ENCODE assay signal across 19 cellular contexts in the genomic region with DNA sequence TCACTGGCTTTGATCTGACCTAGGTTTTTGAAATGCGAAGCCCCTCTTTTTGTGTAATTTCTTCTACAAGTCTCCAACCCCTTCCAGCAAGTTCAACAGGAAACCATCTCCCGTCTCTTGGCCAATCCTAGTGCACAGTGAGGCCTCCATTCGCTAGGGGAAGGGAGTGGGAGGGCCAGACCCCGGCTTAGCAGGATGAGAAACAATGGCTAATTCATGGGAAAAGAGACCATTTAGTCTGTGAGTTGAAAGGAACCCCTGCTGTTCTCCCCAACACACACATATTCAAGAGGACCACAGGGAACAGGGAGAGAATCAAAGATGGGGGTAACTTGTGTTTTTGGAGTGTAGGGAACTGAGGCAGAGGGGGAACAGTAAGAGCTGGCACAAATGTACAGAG.
DNase-seq lines count a peak whose midpoint lies in the region; ATAC-seq and TF ChIP-seq lines count a peak whose summit lies in the region.
"Had no signal": no experiment of that assay in that cellular context is flagged by ENCODE, and none has a peak within 500 bp of the region (broad histone marks: within the 10 kb centered on the region; RNA-seq: fewer than 3 reads in every experiment).

No MANE protein-coding gene starts in this region.

- POLR2A ChIA-PET in SK-N-SH (lab: Yijun Ruan, JAX), result no interaction called here
- POLR2A ChIA-PET in WTC11 (lab: Charles Lee), result no interaction called here

- peaks cover 47% of the 10 kb centered on the region for H3K4me1 Mint-ChIP-seq in WTC11
- H3K4me1 Mint-ChIP-seq: mesothelial cell of epicardium had no signal

- H3K9ac ChIP-seq in SK-N-SH (no peak overlapping the region), skeletal muscle tissue (ENCODE audit: low read depth in 1 of 3, low read length in 3 of 3) (no peak overlapping the region)
- H3K9ac ChIP-seq: BLaER1 had no signal

- H3K27ac ChIP-seq in SK-N-SH (ENCODE audit: low read depth in 2 of 2, low read length in 1 of 2), result no peak overlapping the region
- H3K27ac ChIP-seq in skeletal muscle tissue (ENCODE audit: low read depth, low read length), result peak overlapping the region; percentile 88
- H3K27ac ChIP-seq: adrenal gland, BLaER1, stomach, upper lobe of right lung, VCaP had no signal

- no peak overlapping the region for H3K4me3 ChIP-seq in SK-N-SH (ENCODE audit: low read depth in 2 of 2, low read length in 1 of 2)
- H3K4me3 ChIP-seq in skeletal muscle tissue (ENCODE audit: low read length in 3 of 3), result no peak overlapping the region
- H3K4me3 ChIP-seq: adrenal gland, BLaER1, stomach, upper lobe of right lung had no signal

- WGBS in SK-N-SH (ENCODE audit: low lambda C conversion rate), result 97% methylated on average over 4 of the region's 4 CpGs

- no peak for TF ChIP-seq RAD21 in SK-N-SH (IDR thresholded peaks at IDR 0.05; ENCODE audit: low read length)

- ATAC-seq in SK-N-SH treated with all-trans-retinoic acid at 6 μM for 48 hours (no peak), WTC11 (peak; percentile 52)
- ATAC-seq: upper lobe of right lung had no signal

- TF ChIP-seq CTCF in SK-N-SH (IDR thresholded peaks at IDR 0.05) (no peak), WTC11 (IDR thresholded peaks at IDR 0.05) (no peak)

- peaks cover 13% of the 10 kb centered on the region for H3K9me3 Mint-ChIP-seq in WTC11
- H3K9me3 Mint-ChIP-seq: mesothelial cell of epicardium had no signal

- peaks cover 39% of the 10 kb centered on the region for H4K20me1 ChIP-seq in SK-N-SH (ENCODE audit: insufficient read depth)

- peaks cover 41% of the 10 kb centered on the region for H3K79me2 ChIP-seq in SK-N-SH (ENCODE audit: insufficient read depth)

- CTCF ChIA-PET in SK-N-SH (lab: Yijun Ruan, JAX) (interaction anchor here (1.5 kb wide), 1 partner anchor 13 kb away, joined by 4 read pairs; no protein-coding TSS in a partner anchor), WTC11 (lab: Charles Lee) (no interaction called here)

- H3K36me3 Mint-ChIP-seq in WTC11, result peaks cover 31% of the 10 kb centered on the region

- H3K4me2 ChIP-seq in SK-N-SH, result no peak overlapping the region
- H3K4me2 ChIP-seq: BLaER1 had no signal

- H3K27ac Mint-ChIP-seq in WTC11, result no peak overlapping the region
- H3K27ac Mint-ChIP-seq: mesothelial cell of epicardium had no signal

- no peaks in the 10 kb centered on the region for H3K9me2 ChIP-seq in SK-N-SH

- H3F3A ChIP-seq in SK-N-SH (replicated peaks; ENCODE audit: insufficient read depth), result peaks cover 45% of the 10 kb centered on the region

- H3K4me1 ChIP-seq in SK-N-SH (ENCODE audit: control insufficient read depth in 1 of 2, insufficient read depth in 2 of 2, low read depth in 1 of 2, low read length in 1 of 2) (peaks cover 3 to 4% of the 10 kb centered on the region in 2 experiments; a peak in 2 of 4 replicates), skeletal muscle tissue (ENCODE audit: control insufficient read depth in 3 of 3, insufficient read depth in 3 of 3, low read length in 3 of 3) (peaks cover 42 to 68% (median 66%) of the 10 kb centered on the region in 3 donors)
- H3K4me1 ChIP-seq: BLaER1 had no signal

- no peak for DNase-seq in SK-N-SH
- DNase-seq in WTC11 (ENCODE audit: low spot score), result no peak
- peak; percentile 41 for DNase-seq in iPS-NIHi7 (ENCODE audit: extremely low spot score)
- DNase-seq in stimulated activated CD4-positive, alpha-beta T cell treated with anti-CD3 and anti-CD28 coated beads, Interleukin-4, amount 100 ng/mL, for 1 hour, result no peak
- no peak for DNase-seq in NCI-H2081 (lab: John Stamatoyannopoulos, UW)
- DNase-seq in H4 (ENCODE audit: low spot score), result no peak
- DNase-seq: 8988T; activated effector memory CD4-positive, alpha-beta T cell treated with anti-CD3 and anti-CD28 coated beads, Interleukin-2, amount 50 U/mL, for 16 hours; adrenal gland; foreskin keratinocyte; SHP77 treated with DMSO at 0.1 percent for 48 hours; stimulated activated CD4-positive, alpha-beta T cell treated with anti-CD3 and anti-CD28 coated beads, Interleukin-4, amount 100 ng/mL, for 4 hours; stomach; upper lobe of right lung had no signal

- H3K4me3 Mint-ChIP-seq in WTC11, result no peak overlapping the region
- H3K4me3 Mint-ChIP-seq: mesothelial cell of epicardium had no signal

- H2AFZ ChIP-seq in SK-N-SH (ENCODE audit: low read depth), result no peak overlapping the region

- peaks cover 50 to 64% of the 10 kb centered on the region in 2 experiments for H3K36me3 ChIP-seq in SK-N-SH (replicated peaks in 1 of 2; ENCODE audit: control insufficient read depth in 1 of 2, insufficient read depth in 2 of 2, low read length in 1 of 2)
- H3K36me3 ChIP-seq in skeletal muscle tissue (ENCODE audit: control insufficient read depth in 3 of 3, insufficient read depth in 3 of 3, low read length in 3 of 3), result peaks cover 8 to 15% (median 9%) of the 10 kb centered on the region in 3 donors

- no peaks in the 10 kb centered on the region for H3K27me3 Mint-ChIP-seq in WTC11 (ENCODE audit: low read depth)

- TF ChIP-seq EP300 in SK-N-SH (IDR thresholded peaks at IDR 0.05; ENCODE audit: borderline replicate concordance in 1 of 2, low read depth in 1 of 2, low read length in 1 of 2), result no peak

- H3K9me3 ChIP-seq in SK-N-SH, result no peaks in the 10 kb centered on the region
- no peaks in the 10 kb centered on the region for H3K9me3 ChIP-seq in skeletal muscle tissue (ENCODE audit: control insufficient read depth in 3 of 3, low read length in 3 of 3)
- H3K9me3 ChIP-seq: adrenal gland, BLaER1, stomach, upper lobe of right lung had no signal

- no peaks in the 10 kb centered on the region for H3K27me3 ChIP-seq in SK-N-SH (ENCODE audit: insufficient read depth)
- H3K27me3 ChIP-seq in skeletal muscle tissue (ENCODE audit: control insufficient read depth in 3 of 3, insufficient read depth in 3 of 3, low read length in 3 of 3), result no peaks in the 10 kb centered on the region
- H3K27me3 ChIP-seq: adrenal gland, BLaER1, foreskin keratinocyte, stomach, upper lobe of right lung had no signal

TF ChIP-seq in SK-N-SH, 30 proteins besides CTCF, POLR2A, EP300 and RAD21:
- no peak for TF ChIP-seq MXI1 (IDR thresholded peaks at IDR 0.05; ENCODE audit: low read depth, low read length)
- no peak for TF ChIP-seq CHD2 (IDR thresholded peaks at IDR 0.05; ENCODE audit: low read length, partially characterized antibody)
- peak; percentile 15; the same call in 1 of the 2 replicates for TF ChIP-seq POLR2AphosphoS5 (IDR thresholded peaks at IDR 0.05; ENCODE audit: low read depth, low read length)
- TF ChIP-seq, protein P1, sequence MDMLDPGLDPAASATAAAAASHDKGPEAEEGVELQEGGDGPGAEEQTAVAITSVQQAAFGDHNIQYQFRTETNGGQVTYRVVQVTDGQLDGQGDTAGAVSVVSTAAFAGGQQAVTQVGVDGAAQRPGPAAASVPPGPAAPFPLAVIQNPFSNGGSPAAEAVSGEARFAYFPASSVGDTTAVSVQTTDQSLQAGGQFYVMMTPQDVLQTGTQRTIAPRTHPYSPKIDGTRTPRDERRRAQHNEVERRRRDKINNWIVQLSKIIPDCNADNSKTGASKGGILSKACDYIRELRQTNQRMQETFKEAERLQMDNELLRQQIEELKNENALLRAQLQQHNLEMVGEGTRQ (IDR thresholded peaks at IDR 0.05; ENCODE audit: borderline replicate concordance, low read depth, low read length), result no peak

TF ChIP-seq in SK-N-SH treated with all-trans-retinoic acid at 6 μM for 48 hours, 23 proteins besides CTCF, POLR2A, EP300 and RAD21:
- no peak for TF ChIP-seq ZNF8 (CRISPR knock-in tag; IDR thresholded peaks at IDR 0.05)
- TF ChIP-seq BACH2 (CRISPR knock-in tag; IDR thresholded peaks at IDR 0.05; ENCODE audit: borderline replicate concordance), result no peak
- no peak for TF ChIP-seq PPARA (CRISPR knock-in tag; IDR thresholded peaks at IDR 0.05; ENCODE audit: borderline replicate concordance)
- TF ChIP-seq ARNTL (CRISPR knock-in tag; IDR thresholded peaks at IDR 0.05; ENCODE audit: borderline replicate concordance, low read depth), result no peak
- no peak for TF ChIP-seq OSR1 (CRISPR knock-in tag; IDR thresholded peaks at IDR 0.05)
- TF ChIP-seq ZFP3 (CRISPR knock-in tag; IDR thresholded peaks at IDR 0.05), result no peak
TF ChIP-seq in SK-N-SH treated with all-trans-retinoic acid at 6 μM for 48 hours: peak in this region for 0.

TF ChIP-seq in WTC11, 78 proteins besides CTCF, POLR2A, EP300 and RAD21 (continues in another document):
- TF ChIP-seq ZNF232 (CRISPR knock-in tag; IDR thresholded peaks at IDR 0.05), result no peak
- TF ChIP-seq, protein P2, sequence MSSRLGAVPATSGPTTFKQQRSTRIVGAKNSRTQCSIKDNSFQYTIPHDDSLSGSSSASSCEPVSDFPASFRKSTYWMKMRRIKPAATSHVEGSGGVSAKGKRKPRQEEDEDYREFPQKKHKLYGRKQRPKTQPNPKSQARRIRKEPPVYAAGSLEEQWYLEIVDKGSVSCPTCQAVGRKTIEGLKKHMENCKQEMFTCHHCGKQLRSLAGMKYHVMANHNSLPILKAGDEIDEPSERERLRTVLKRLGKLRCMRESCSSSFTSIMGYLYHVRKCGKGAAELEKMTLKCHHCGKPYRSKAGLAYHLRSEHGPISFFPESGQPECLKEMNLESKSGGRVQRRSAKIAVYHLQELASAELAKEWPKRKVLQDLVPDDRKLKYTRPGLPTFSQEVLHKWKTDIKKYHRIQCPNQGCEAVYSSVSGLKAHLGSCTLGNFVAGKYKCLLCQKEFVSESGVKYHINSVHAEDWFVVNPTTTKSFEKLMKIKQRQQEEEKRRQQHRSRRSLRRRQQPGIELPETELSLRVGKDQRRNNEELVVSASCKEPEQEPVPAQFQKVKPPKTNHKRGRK (CRISPR knock-in tag; IDR thresholded peaks at IDR 0.05; ENCODE audit: borderline replicate concordance), result no peak
